ENCODE assay signal across 11 cellular contexts in genomic region chr3:71425491-71426071, GRCh38.
DNase-seq lines count a peak whose midpoint lies in the region; ATAC-seq and TF ChIP-seq lines count a peak whose summit lies in the region.
"Had no signal": no experiment of that assay in that cellular context is flagged by ENCODE, and none has a peak within 500 bp of the region (broad histone marks: within the 10 kb centered on the region; RNA-seq: fewer than 3 reads in every experiment).

No MANE protein-coding gene starts in this region.

- H3K4me1 ChIP-seq in ascending aorta (peaks cover 0 to 9% of the 10 kb centered on the region in 2 donors), uterus (no peaks in the 10 kb centered on the region)

- no peak for TF ChIP-seq POLR2A in uterus (IDR thresholded peaks at IDR 0.05)

- intact Hi-C loops in ascending aorta (cut with DNase I), result no loop called here
- intact Hi-C loops in uterus (cut with DNase I; ENCODE audit: low total_unique reads), result no loop called here

- CTCF ChIA-PET in AG04449 (lab: Yijun Ruan, JAX), result interaction anchor here (0.8 to 1.5 kb wide), 3 partner anchors 8 to 160 kb away, joined by 4 to 5 read pairs (median 4); no protein-coding TSS in a partner anchor

- H3K27ac ChIP-seq in ascending aorta, result no peak overlapping the region
- H3K27ac ChIP-seq in uterus, result no peak overlapping the region
- H3K27ac ChIP-seq: esophagus muscularis mucosa, tibial artery had no signal

- H3K36me3 ChIP-seq in ascending aorta, result no peaks in the 10 kb centered on the region
- no peaks in the 10 kb centered on the region for H3K36me3 ChIP-seq in uterus
- H3K36me3 ChIP-seq: esophagus muscularis mucosa, tibial artery had no signal

- no peak for TF ChIP-seq CTCF in AG04449 (IDR thresholded peaks at IDR 0.05; ENCODE audit: insufficient read depth, low read length, missing control alignments)
- TF ChIP-seq CTCF in ascending aorta (IDR thresholded peaks at IDR 0.05), result no peak
- TF ChIP-seq CTCF in uterus (IDR thresholded peaks at IDR 0.05), result no peak

- DNase-seq in AG04449 (ENCODE audit: low read depth, low spot score) (peak; percentile 78), Daoy (ENCODE audit: low read depth) (peak; percentile 91), glomerular visceral epithelial cell (ENCODE audit: extremely low spot score) (peak; percentile 90), dedifferentiated amniotic fluid mesenchymal stem cell (ENCODE audit: extremely low spot score) (no peak), ascending aorta (ENCODE audit: low spot score in 2 of 2) (no peak), uterus (no peak)
- DNase-seq: tibial artery had no signal

- POLR2A ChIA-PET in AG04449 (lab: Yijun Ruan, JAX), result interaction anchor here (0.7 to 1.4 kb wide), 13 partner anchors 54 to 706 kb away, joined by 3 to 13 read pairs (median 4); partner anchors contain the start of gene FOXP1

- H3K27me3 ChIP-seq in ascending aorta (no peaks in the 10 kb centered on the region), uterus (no peaks in the 10 kb centered on the region)
- H3K27me3 ChIP-seq: esophagus muscularis mucosa, tibial artery had no signal

- H3K4me3 ChIP-seq in AG04449 (ENCODE audit: low read depth, low read length) (no peak overlapping the region), ascending aorta (no peak overlapping the region), uterus (no peak overlapping the region)
- H3K4me3 ChIP-seq: esophagus muscularis mucosa, GM23338, tibial artery had no signal

- ATAC-seq in SK-N-SH treated with all-trans-retinoic acid at 6 μM for 48 hours (peak; percentile 55), HG02763 (IDR thresholded peaks at IDR 0.05; ENCODE audit: unreplicated experiment) (no peak)
- ATAC-seq: GM23338 had no signal

- H3K9me3 ChIP-seq in ascending aorta, result no peaks in the 10 kb centered on the region
- H3K9me3 ChIP-seq in uterus, result no peaks in the 10 kb centered on the region
- H3K9me3 ChIP-seq: esophagus muscularis mucosa, tibial artery had no signal

TF ChIP-seq in SK-N-SH treated with all-trans-retinoic acid at 6 μM for 48 hours, 23 proteins besides CTCF, POLR2A, EP300 and RAD21:
- TF ChIP-seq CREB5 (CRISPR knock-in tag; IDR thresholded peaks at IDR 0.05; ENCODE audit: low read depth) (no peak), CSRNP3 (CRISPR knock-in tag; IDR thresholded peaks at IDR 0.05) (no peak), ISL1 (CRISPR knock-in tag; IDR thresholded peaks at IDR 0.05) (peak; percentile 58), ZC3H10 (CRISPR knock-in tag; IDR thresholded peaks at IDR 0.05) (peak; percentile 35; the same call in 1 of the 2 replicates), OSR1 (CRISPR knock-in tag; IDR thresholded peaks at IDR 0.05) (no peak), ZNF70 (CRISPR knock-in tag; IDR thresholded peaks at IDR 0.05) (no peak), PPARA (CRISPR knock-in tag; IDR thresholded peaks at IDR 0.05; ENCODE audit: borderline replicate concordance) (no peak), POU6F1 (CRISPR knock-in tag; IDR thresholded peaks at IDR 0.05; ENCODE audit: borderline replicate concordance, low read depth) (no peak), ZNF565 (CRISPR knock-in tag; conservative IDR thresholded peaks at IDR 0.05; ENCODE audit: low read depth) (no peak), ZNF8 (CRISPR knock-in tag; IDR thresholded peaks at IDR 0.05) (no peak), TOX (CRISPR knock-in tag; IDR thresholded peaks at IDR 0.05; ENCODE audit: borderline replicate concordance) (peak; percentile 65; the same call in 1 of the 2 replicates), GLIS3 (CRISPR knock-in tag; IDR thresholded peaks at IDR 0.05) (no peak)
- TF ChIP-seq, protein P1, sequence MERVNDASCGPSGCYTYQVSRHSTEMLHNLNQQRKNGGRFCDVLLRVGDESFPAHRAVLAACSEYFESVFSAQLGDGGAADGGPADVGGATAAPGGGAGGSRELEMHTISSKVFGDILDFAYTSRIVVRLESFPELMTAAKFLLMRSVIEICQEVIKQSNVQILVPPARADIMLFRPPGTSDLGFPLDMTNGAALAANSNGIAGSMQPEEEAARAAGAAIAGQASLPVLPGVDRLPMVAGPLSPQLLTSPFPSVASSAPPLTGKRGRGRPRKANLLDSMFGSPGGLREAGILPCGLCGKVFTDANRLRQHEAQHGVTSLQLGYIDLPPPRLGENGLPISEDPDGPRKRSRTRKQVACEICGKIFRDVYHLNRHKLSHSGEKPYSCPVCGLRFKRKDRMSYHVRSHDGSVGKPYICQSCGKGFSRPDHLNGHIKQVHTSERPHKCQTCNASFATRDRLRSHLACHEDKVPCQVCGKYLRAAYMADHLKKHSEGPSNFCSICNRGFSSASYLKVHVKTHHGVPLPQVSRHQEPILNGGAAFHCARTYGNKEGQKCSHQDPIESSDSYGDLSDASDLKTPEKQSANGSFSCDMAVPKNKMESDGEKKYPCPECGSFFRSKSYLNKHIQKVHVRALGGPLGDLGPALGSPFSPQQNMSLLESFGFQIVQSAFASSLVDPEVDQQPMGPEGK (CRISPR knock-in tag; IDR thresholded peaks at IDR 0.05; ENCODE audit: borderline replicate concordance), result peak; percentile 75; the same call in 1 of the 2 replicates
- TF ChIP-seq, protein P2, sequence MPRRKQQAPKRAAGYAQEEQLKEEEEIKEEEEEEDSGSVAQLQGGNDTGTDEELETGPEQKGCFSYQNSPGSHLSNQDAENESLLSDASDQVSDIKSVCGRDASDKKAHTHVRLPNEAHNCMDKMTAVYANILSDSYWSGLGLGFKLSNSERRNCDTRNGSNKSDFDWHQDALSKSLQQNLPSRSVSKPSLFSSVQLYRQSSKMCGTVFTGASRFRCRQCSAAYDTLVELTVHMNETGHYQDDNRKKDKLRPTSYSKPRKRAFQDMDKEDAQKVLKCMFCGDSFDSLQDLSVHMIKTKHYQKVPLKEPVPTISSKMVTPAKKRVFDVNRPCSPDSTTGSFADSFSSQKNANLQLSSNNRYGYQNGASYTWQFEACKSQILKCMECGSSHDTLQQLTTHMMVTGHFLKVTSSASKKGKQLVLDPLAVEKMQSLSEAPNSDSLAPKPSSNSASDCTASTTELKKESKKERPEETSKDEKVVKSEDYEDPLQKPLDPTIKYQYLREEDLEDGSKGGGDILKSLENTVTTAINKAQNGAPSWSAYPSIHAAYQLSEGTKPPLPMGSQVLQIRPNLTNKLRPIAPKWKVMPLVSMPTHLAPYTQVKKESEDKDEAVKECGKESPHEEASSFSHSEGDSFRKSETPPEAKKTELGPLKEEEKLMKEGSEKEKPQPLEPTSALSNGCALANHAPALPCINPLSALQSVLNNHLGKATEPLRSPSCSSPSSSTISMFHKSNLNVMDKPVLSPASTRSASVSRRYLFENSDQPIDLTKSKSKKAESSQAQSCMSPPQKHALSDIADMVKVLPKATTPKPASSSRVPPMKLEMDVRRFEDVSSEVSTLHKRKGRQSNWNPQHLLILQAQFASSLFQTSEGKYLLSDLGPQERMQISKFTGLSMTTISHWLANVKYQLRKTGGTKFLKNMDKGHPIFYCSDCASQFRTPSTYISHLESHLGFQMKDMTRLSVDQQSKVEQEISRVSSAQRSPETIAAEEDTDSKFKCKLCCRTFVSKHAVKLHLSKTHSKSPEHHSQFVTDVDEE (CRISPR knock-in tag; IDR thresholded peaks at IDR 0.05), result no peak

Comparison
In these comparisons a context has a peak if more than half of its experiments do, and no peak if none do; other contexts are left out.
1. DNase-seq: peak in AG04449 (single experiment), Daoy (single experiment) and glomerular visceral epithelial cell (single experiment); none in dedifferentiated amniotic fluid mesenchymal stem cell (single experiment), ascending aorta (0 of 2) and uterus (0 of 2).